ENCODE assay signal across 1 cellular context in the genomic region with DNA sequence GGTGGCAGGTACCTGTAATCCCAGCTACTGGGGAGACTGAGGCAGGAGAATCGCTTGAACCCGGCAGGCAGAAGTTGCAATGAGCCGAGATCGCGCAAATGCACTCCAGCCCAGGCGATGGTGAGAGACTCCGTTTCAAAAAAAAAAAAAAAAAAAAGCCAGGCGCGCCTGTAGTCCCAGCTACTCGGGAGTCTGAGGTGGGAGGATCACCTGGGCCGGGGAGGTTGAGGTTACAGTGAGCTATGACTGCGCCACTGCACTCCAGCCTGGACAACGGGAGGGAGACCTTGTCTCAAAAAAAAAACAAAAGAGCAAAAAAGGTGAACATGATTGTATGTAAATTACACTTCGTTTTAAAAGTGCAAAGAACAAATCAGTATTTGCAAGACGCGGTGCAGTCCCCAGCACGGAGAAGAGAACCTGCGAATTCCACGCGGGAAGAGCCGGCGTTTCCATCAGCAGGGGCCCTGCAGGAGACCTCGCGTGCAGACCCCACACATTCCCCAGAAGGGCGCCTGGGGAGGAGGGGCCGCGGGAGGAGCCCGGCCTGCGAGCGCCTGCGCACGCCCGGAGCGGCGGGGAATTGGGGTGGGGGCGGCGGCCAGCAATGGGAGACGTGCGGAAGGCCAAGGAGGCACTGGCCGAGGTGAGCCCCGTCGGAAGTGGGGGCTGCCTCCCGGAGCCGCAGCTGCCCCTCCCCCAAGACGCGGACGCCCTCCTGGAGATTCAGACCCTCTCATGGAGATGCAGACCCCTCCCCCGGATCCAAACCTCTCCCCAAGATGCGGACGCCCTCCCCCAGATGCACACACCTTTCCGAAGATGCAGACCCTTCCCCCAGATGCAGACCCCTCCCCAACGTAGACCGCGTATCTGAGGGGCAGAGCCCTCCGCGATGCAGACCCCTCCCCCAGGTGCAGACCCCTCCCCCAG.
A peak's percentile ranks its signal among the peaks of the same experiment; 100 is the strongest.
TF ChIP-seq lines count a peak whose summit lies in the region.

No MANE protein-coding gene starts in this region.

TF ChIP-seq in WTC11, 78 proteins besides CTCF, POLR2A, EP300 and RAD21 (continued from another document):
- no peak for TF ChIP-seq STAT6 (CRISPR knock-in tag; conservative IDR thresholded peaks at IDR 0.05; ENCODE audit: low read depth)
- peak; percentile 52; the same call in 1 of the 2 replicates for TF ChIP-seq ETV6 (CRISPR knock-in tag; IDR thresholded peaks at IDR 0.05)
- peak; percentile 77 for TF ChIP-seq SP1 (CRISPR knock-in tag; conservative IDR thresholded peaks at IDR 0.05)
- no peak for TF ChIP-seq SMAD3 (CRISPR knock-in tag; IDR thresholded peaks at IDR 0.05; ENCODE audit: borderline replicate concordance)
- TF ChIP-seq FOXP1 (CRISPR knock-in tag; IDR thresholded peaks at IDR 0.05; ENCODE audit: borderline replicate concordance): no peak
- peak; percentile 64 for TF ChIP-seq ZNF423 (CRISPR knock-in tag; IDR thresholded peaks at IDR 0.05)
- peak; percentile 23; the same call in 1 of the 2 replicates for TF ChIP-seq TEAD1 (CRISPR knock-in tag; IDR thresholded peaks at IDR 0.05)
- TF ChIP-seq ATF2 (CRISPR knock-in tag; IDR thresholded peaks at IDR 0.05; ENCODE audit: borderline replicate concordance, low read depth): no peak
- TF ChIP-seq USF1 (CRISPR knock-in tag; IDR thresholded peaks at IDR 0.05): 0 out of 2 replicates have a peak, but pooled peaks have one; percentile 23
- no peak for TF ChIP-seq FOXP4 (CRISPR knock-in tag; IDR thresholded peaks at IDR 0.05)
- no peak for TF ChIP-seq NR1H2 (CRISPR knock-in tag; IDR thresholded peaks at IDR 0.05)
- TF ChIP-seq, protein P1, sequence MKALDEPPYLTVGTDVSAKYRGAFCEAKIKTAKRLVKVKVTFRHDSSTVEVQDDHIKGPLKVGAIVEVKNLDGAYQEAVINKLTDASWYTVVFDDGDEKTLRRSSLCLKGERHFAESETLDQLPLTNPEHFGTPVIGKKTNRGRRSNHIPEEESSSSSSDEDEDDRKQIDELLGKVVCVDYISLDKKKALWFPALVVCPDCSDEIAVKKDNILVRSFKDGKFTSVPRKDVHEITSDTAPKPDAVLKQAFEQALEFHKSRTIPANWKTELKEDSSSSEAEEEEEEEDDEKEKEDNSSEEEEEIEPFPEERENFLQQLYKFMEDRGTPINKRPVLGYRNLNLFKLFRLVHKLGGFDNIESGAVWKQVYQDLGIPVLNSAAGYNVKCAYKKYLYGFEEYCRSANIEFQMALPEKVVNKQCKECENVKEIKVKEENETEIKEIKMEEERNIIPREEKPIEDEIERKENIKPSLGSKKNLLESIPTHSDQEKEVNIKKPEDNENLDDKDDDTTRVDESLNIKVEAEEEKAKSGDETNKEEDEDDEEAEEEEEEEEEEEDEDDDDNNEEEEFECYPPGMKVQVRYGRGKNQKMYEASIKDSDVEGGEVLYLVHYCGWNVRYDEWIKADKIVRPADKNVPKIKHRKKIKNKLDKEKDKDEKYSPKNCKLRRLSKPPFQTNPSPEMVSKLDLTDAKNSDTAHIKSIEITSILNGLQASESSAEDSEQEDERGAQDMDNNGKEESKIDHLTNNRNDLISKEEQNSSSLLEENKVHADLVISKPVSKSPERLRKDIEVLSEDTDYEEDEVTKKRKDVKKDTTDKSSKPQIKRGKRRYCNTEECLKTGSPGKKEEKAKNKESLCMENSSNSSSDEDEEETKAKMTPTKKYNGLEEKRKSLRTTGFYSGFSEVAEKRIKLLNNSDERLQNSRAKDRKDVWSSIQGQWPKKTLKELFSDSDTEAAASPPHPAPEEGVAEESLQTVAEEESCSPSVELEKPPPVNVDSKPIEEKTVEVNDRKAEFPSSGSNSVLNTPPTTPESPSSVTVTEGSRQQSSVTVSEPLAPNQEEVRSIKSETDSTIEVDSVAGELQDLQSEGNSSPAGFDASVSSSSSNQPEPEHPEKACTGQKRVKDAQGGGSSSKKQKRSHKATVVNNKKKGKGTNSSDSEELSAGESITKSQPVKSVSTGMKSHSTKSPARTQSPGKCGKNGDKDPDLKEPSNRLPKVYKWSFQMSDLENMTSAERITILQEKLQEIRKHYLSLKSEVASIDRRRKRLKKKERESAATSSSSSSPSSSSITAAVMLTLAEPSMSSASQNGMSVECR (CRISPR knock-in tag; IDR thresholded peaks at IDR 0.05; ENCODE audit: borderline replicate concordance): peak; percentile 37; the same call in 1 of the 2 replicates
- no peak for TF ChIP-seq GABPB1 (CRISPR knock-in tag; IDR thresholded peaks at IDR 0.05)
- TF ChIP-seq ZNF416 (CRISPR knock-in tag; IDR thresholded peaks at IDR 0.05): 0 out of 2 replicates have a peak, but pooled peaks have one; percentile 58
- no peak for TF ChIP-seq JAZF1 (CRISPR knock-in tag; IDR thresholded peaks at IDR 0.05)
- TF ChIP-seq, protein P2, sequence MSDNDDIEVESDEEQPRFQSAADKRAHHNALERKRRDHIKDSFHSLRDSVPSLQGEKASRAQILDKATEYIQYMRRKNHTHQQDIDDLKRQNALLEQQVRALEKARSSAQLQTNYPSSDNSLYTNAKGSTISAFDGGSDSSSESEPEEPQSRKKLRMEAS (CRISPR knock-in tag; IDR thresholded peaks at IDR 0.05): peak; percentile 39; the same call in 1 of the 2 replicates
- TF ChIP-seq ZNF512 (CRISPR knock-in tag; IDR thresholded peaks at IDR 0.05; ENCODE audit: borderline replicate concordance): no peak
- peak; percentile 64; the same call in 1 of the 2 replicates for TF ChIP-seq ZNF281 (CRISPR knock-in tag; IDR thresholded peaks at IDR 0.05)
- TF ChIP-seq, protein P3, sequence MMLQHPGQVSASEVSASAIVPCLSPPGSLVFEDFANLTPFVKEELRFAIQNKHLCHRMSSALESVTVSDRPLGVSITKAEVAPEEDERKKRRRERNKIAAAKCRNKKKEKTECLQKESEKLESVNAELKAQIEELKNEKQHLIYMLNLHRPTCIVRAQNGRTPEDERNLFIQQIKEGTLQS (CRISPR knock-in tag; conservative IDR thresholded peaks at IDR 0.05): no peak
- TF ChIP-seq, protein P4, sequence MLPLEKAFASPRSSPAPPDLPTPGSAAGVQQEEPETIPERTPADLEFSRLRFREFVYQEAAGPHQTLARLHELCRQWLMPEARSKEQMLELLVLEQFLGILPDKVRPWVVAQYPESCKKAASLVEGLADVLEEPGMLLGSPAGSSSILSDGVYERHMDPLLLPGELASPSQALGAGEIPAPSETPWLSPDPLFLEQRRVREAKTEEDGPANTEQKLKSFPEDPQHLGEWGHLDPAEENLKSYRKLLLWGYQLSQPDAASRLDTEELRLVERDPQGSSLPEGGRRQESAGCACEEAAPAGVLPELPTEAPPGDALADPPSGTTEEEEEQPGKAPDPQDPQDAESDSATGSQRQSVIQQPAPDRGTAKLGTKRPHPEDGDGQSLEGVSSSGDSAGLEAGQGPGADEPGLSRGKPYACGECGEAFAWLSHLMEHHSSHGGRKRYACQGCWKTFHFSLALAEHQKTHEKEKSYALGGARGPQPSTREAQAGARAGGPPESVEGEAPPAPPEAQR (CRISPR knock-in tag; IDR thresholded peaks at IDR 0.05): no peak
